In the genomic region with DNA sequence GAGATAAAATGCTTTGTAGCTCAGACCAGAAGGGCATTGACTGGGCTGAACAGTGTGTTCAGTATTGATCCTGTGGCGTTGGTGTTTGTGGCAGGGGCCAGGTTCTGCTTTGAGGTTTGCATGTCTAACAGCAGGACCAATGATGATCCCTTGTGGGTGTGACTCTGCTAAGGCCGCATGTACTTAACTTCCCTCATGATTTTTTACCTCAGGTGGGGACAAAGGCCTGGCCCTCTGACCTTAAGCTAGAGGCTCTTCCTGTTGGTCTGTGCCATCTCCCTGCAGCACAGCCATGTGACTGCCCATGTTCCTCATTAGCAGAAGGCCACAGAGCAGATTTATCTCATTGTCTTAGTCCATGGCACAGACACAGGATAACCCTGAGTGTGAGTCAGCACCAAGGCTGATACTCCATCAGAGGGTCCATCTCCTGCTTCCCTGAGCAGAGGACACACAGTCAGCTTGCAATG, we compare ENCODE assay signal across 1 cellular context.
TF ChIP-seq lines count a peak whose summit lies in the region.

No MANE protein-coding gene starts in this region.

TF ChIP-seq in HepG2, 621 proteins besides CTCF, POLR2A, EP300 and RAD21 (continued from another document and continues in another):
- TF ChIP-seq ZKSCAN8 (CRISPR knock-in tag; IDR thresholded peaks at IDR 0.05; ENCODE audit: borderline replicate concordance) (no peak), CSRNP2 (CRISPR knock-in tag; conservative IDR thresholded peaks at IDR 0.05; ENCODE audit: low read depth) (no peak), SMAD3 (CRISPR knock-in tag; IDR thresholded peaks at IDR 0.05) (no peak), ZNF343 (CRISPR knock-in tag; IDR thresholded peaks at IDR 0.05) (no peak), ZNF546 (CRISPR knock-in tag; conservative IDR thresholded peaks at IDR 0.05) (no peak), ZNF280B (CRISPR knock-in tag; IDR thresholded peaks at IDR 0.05; ENCODE audit: borderline replicate concordance) (no peak), RBM22 (optimal IDR thresholded peaks at IDR 0.05; ENCODE audit: low read length) (no peak), ZNF484 (CRISPR knock-in tag; IDR thresholded peaks at IDR 0.05; ENCODE audit: borderline replicate concordance, low read depth) (no peak), TEAD2 (CRISPR knock-in tag; IDR thresholded peaks at IDR 0.05) (no peak), ELF1 (CRISPR knock-in tag; IDR thresholded peaks at IDR 0.05) (peak; percentile 40; the same call in 1 of the 2 replicates), FUBP1 (CRISPR knock-in tag; IDR thresholded peaks at IDR 0.05; ENCODE audit: borderline replicate concordance) (no peak), MTA1 (CRISPR knock-in tag; IDR thresholded peaks at IDR 0.05; ENCODE audit: borderline replicate concordance) (peak; percentile 46; the same call in 1 of the 2 replicates), ZSCAN20 (CRISPR knock-in tag; IDR thresholded peaks at IDR 0.05; ENCODE audit: borderline replicate concordance) (no peak), MLLT10 (CRISPR knock-in tag; IDR thresholded peaks at IDR 0.05) (no peak), ZFP90 (CRISPR knock-in tag; IDR thresholded peaks at IDR 0.05; ENCODE audit: borderline replicate concordance) (no peak), MIXL1 (CRISPR knock-in tag; IDR thresholded peaks at IDR 0.05) (0 out of 2 replicates have a peak, but pooled peaks have one; percentile 9), JDP2 (CRISPR knock-in tag; IDR thresholded peaks at IDR 0.05; ENCODE audit: borderline replicate concordance) (no peak), EHMT2 (IDR thresholded peaks at IDR 0.05; ENCODE audit: borderline replicate concordance, low read depth, low read length) (no peak), SYNCRIP (IDR thresholded peaks at IDR 0.05; ENCODE audit: insufficient read depth, low read depth, low read length) (no peak), SUZ12 (IDR thresholded peaks at IDR 0.05; ENCODE audit: low read depth, low read length) (no peak), SMAD1 (CRISPR knock-in tag; IDR thresholded peaks at IDR 0.05; ENCODE audit: borderline replicate concordance, low read depth) (no peak), ZNF263 (CRISPR knock-in tag; IDR thresholded peaks at IDR 0.05) (no peak), SP5 (CRISPR knock-in tag; IDR thresholded peaks at IDR 0.05; ENCODE audit: borderline replicate concordance, low read depth) (no peak), ZNF383 (CRISPR knock-in tag; IDR thresholded peaks at IDR 0.05; ENCODE audit: borderline replicate concordance) (no peak), HDAC2 (CRISPR knock-in tag; IDR thresholded peaks at IDR 0.05) (no peak), ZFAT (CRISPR knock-in tag; conservative IDR thresholded peaks at IDR 0.05) (no peak), SCMH1 (CRISPR knock-in tag; IDR thresholded peaks at IDR 0.05; ENCODE audit: borderline replicate concordance) (no peak), ZMYM3 (CRISPR knock-in tag; IDR thresholded peaks at IDR 0.05) (peak; percentile 50; the same call in 1 of the 2 replicates), SKI (IDR thresholded peaks at IDR 0.05; ENCODE audit: partially characterized antibody) (no peak), ZNF274 (CRISPR knock-in tag; IDR thresholded peaks at IDR 0.05) (no peak), ASH2L (IDR thresholded peaks at IDR 0.05; ENCODE audit: insufficient read length, low read depth, low read length) (no peak)
- TF ChIP-seq, protein P1, sequence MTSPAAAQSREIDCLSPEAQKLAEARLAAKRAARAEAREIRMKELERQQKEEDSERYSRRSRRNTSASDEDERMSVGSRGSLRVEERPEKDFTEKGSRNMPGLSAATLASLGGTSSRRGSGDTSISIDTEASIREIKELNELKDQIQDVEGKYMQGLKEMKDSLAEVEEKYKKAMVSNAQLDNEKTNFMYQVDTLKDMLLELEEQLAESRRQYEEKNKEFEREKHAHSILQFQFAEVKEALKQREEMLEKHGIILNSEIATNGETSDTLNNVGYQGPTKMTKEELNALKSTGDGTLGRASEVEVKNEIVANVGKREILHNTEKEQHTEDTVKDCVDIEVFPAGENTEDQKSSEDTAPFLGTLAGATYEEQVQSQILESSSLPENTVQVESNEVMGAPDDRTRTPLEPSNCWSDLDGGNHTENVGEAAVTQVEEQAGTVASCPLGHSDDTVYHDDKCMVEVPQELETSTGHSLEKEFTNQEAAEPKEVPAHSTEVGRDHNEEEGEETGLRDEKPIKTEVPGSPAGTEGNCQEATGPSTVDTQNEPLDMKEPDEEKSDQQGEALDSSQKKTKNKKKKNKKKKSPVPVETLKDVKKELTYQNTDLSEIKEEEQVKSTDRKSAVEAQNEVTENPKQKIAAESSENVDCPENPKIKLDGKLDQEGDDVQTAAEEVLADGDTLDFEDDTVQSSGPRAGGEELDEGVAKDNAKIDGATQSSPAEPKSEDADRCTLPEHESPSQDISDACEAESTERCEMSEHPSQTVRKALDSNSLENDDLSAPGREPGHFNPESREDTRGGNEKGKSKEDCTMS (CRISPR knock-in tag; conservative IDR thresholded peaks at IDR 0.05), result no peak
- TF ChIP-seq, protein P2, sequence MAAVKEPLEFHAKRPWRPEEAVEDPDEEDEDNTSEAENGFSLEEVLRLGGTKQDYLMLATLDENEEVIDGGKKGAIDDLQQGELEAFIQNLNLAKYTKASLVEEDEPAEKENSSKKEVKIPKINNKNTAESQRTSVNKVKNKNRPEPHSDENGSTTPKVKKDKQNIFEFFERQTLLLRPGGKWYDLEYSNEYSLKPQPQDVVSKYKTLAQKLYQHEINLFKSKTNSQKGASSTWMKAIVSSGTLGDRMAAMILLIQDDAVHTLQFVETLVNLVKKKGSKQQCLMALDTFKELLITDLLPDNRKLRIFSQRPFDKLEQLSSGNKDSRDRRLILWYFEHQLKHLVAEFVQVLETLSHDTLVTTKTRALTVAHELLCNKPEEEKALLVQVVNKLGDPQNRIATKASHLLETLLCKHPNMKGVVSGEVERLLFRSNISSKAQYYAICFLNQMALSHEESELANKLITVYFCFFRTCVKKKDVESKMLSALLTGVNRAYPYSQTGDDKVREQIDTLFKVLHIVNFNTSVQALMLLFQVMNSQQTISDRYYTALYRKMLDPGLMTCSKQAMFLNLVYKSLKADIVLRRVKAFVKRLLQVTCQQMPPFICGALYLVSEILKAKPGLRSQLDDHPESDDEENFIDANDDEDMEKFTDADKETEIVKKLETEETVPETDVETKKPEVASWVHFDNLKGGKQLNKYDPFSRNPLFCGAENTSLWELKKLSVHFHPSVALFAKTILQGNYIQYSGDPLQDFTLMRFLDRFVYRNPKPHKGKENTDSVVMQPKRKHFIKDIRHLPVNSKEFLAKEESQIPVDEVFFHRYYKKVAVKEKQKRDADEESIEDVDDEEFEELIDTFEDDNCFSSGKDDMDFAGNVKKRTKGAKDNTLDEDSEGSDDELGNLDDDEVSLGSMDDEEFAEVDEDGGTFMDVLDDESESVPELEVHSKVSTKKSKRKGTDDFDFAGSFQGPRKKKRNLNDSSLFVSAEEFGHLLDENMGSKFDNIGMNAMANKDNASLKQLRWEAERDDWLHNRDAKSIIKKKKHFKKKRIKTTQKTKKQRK (IDR thresholded peaks at IDR 0.05; ENCODE audit: low read length), result no peak
- TF ChIP-seq, protein P3, sequence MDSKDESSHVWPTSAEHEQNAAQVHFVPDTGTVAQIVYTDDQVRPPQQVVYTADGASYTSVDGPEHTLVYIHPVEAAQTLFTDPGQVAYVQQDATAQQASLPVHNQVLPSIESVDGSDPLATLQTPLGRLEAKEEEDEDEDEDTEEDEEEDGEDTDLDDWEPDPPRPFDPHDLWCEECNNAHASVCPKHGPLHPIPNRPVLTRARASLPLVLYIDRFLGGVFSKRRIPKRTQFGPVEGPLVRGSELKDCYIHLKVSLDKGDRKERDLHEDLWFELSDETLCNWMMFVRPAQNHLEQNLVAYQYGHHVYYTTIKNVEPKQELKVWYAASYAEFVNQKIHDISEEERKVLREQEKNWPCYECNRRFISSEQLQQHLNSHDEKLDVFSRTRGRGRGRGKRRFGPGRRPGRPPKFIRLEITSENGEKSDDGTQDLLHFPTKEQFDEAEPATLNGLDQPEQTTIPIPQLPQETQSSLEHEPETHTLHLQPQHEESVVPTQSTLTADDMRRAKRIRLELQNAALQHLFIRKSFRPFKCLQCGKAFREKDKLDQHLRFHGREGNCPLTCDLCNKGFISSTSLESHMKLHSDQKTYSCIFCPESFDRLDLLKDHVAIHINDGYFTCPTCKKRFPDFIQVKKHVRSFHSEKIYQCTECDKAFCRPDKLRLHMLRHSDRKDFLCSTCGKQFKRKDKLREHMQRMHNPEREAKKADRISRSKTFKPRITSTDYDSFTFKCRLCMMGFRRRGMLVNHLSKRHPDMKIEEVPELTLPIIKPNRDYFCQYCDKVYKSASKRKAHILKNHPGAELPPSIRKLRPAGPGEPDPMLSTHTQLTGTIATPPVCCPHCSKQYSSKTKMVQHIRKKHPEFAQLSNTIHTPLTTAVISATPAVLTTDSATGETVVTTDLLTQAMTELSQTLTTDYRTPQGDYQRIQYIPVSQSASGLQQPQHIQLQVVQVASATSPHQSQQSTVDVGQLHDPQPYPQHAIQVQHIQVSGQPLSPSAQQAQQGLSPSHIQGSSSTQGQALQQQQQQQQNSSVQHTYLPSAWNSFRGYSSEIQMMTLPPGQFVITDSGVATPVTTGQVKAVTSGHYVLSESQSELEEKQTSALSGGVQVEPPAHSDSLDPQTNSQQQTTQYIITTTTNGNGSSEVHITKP (CRISPR knock-in tag; IDR thresholded peaks at IDR 0.05; ENCODE audit: low read depth), result no peak
- TF ChIP-seq, protein P4, sequence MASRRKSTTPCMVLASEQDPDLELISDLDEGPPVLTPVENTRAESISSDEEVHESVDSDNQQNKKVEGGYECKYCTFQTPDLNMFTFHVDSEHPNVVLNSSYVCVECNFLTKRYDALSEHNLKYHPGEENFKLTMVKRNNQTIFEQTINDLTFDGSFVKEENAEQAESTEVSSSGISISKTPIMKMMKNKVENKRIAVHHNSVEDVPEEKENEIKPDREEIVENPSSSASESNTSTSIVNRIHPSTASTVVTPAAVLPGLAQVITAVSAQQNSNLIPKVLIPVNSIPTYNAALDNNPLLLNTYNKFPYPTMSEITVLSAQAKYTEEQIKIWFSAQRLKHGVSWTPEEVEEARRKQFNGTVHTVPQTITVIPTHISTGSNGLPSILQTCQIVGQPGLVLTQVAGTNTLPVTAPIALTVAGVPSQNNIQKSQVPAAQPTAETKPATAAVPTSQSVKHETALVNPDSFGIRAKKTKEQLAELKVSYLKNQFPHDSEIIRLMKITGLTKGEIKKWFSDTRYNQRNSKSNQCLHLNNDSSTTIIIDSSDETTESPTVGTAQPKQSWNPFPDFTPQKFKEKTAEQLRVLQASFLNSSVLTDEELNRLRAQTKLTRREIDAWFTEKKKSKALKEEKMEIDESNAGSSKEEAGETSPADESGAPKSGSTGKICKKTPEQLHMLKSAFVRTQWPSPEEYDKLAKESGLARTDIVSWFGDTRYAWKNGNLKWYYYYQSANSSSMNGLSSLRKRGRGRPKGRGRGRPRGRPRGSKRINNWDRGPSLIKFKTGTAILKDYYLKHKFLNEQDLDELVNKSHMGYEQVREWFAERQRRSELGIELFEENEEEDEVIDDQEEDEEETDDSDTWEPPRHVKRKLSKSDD (CRISPR knock-in tag; IDR thresholded peaks at IDR 0.05; ENCODE audit: low read depth), result no peak
